In genomic region chr11:118705111-118705741, GRCh38 we compare ENCODE assay signal across 11 cellular contexts. TPM values are rescaled to one million over a fixed set of nuclear protein-coding genes. Genes with fewer than 3 reads are reported as not detected.
A peak's percentile ranks its signal among the peaks of the same experiment; 100 is the strongest.
DNase-seq lines count a peak whose midpoint lies in the region; ATAC-seq, FAIRE-seq and TF ChIP-seq lines count a peak whose summit lies in the region.
"Had no signal": no experiment of that assay in that cellular context is flagged by ENCODE, and none has a peak within 500 bp of the region (broad histone marks: within the 10 kb centered on the region; RNA-seq: fewer than 3 reads in every experiment).

No MANE protein-coding gene starts in this region.

- H3K36me3 Mint-ChIP-seq in astrocyte (ENCODE audit: low read depth, unreplicated experiment) (no peaks in the 10 kb centered on the region), nephron (ENCODE audit: low read depth) (no peaks in the 10 kb centered on the region)

- FAIRE-seq in astrocyte (lab: Jason Lieb, UNC) = no peak
- FAIRE-seq: keratinocyte had no signal

- no peak overlapping the region for H3K4me2 ChIP-seq in astrocyte (ENCODE audit: low read length)
- H3K4me2 ChIP-seq: PC-9 had no signal

- peaks cover 11% of the 10 kb centered on the region for H3K27me3 ChIP-seq in astrocyte (ENCODE audit: insufficient read depth, low read length)
- H3K27me3 ChIP-seq: brain microvascular endothelial cell had no signal

- TF ChIP-seq CTCF in GM12865 (IDR thresholded peaks at IDR 0.05; ENCODE audit: insufficient read depth, low read depth, low read length, missing control alignments) = no peak
- no peak for TF ChIP-seq CTCF in astrocyte (IDR thresholded peaks at IDR 0.05; ENCODE audit: insufficient read depth, low read depth, low read length)
- no peak for TF ChIP-seq CTCF in nephron (IDR thresholded peaks at IDR 0.05; ENCODE audit: unreplicated experiment in 3 of 3)

- no peak overlapping the region for H3K27ac ChIP-seq in astrocyte (ENCODE audit: low read depth, low read length)
- H3K27ac ChIP-seq: brain microvascular endothelial cell, PC-9 had no signal

- no peak overlapping the region for H3K4me3 ChIP-seq in GM12865 (ENCODE audit: low read depth, low read length)
- H3K4me3 ChIP-seq in astrocyte (ENCODE audit: insufficient read depth, low read depth, low read length) = no peak overlapping the region
- H3K4me3 ChIP-seq: PC-9 had no signal

- DNase-seq in GM12865 (ENCODE audit: low read depth) (peak; percentile 53), NOMO-1 treated with dmso at 0.1 percent for 144 hours (lab: John Stamatoyannopoulos, UW; ENCODE audit: unreplicated experiment) (peak; percentile 35), astrocyte (ENCODE audit: low read depth) (no peak), NCI-H2107 (lab: John Stamatoyannopoulos, UW) (no peak), HCEC 1CT (no peak)
- DNase-seq: brain microvascular endothelial cell, PC-9 had no signal

- H3K27me3 Mint-ChIP-seq in astrocyte (ENCODE audit: low read depth, unreplicated experiment) (peaks cover 16% of the 10 kb centered on the region), nephron (ENCODE audit: low read depth) (peaks cover 14% of the 10 kb centered on the region)

- ATAC-seq in SK-N-SH treated with all-trans-retinoic acid at 6 μM for 48 hours (no peak), HG03439 (IDR thresholded peaks at IDR 0.05; ENCODE audit: unreplicated experiment) (no peak)

- no peak overlapping the region for H3K27ac Mint-ChIP-seq in astrocyte (ENCODE audit: unreplicated experiment)
- peak overlapping the region in 2 of 3 experiments; percentile 75 to 78 for H3K27ac Mint-ChIP-seq in nephron

- H3K4me3 Mint-ChIP-seq in astrocyte (ENCODE audit: unreplicated experiment) (no peak overlapping the region), nephron (no peak overlapping the region)

- no peaks in the 10 kb centered on the region for H4K20me1 ChIP-seq in astrocyte (ENCODE audit: insufficient read depth, low read length)

- peaks cover 3% of the 10 kb centered on the region for H3K9me3 ChIP-seq in astrocyte (ENCODE audit: insufficient read depth, low read depth, low read length)

- H3K36me3 ChIP-seq in astrocyte (ENCODE audit: insufficient read depth, low read length) = no peaks in the 10 kb centered on the region
- H3K36me3 ChIP-seq: brain microvascular endothelial cell had no signal

- H2AFZ ChIP-seq in astrocyte (ENCODE audit: low read depth, low read length) = peak overlapping the region; percentile 8
- H2AFZ ChIP-seq: PC-9 had no signal

- no peaks in the 10 kb centered on the region for H3K79me2 ChIP-seq in astrocyte (ENCODE audit: insufficient read depth, low read length)

- H3K4me1 Mint-ChIP-seq in astrocyte (ENCODE audit: low read depth, unreplicated experiment) (no peaks in the 10 kb centered on the region), nephron (peaks cover 13% of the 10 kb centered on the region)

- peaks cover 3% of the 10 kb centered on the region for H3K4me1 ChIP-seq in astrocyte (ENCODE audit: insufficient read depth, low read length)

- H3K9me3 Mint-ChIP-seq in astrocyte (ENCODE audit: unreplicated experiment) (peaks cover 4% of the 10 kb centered on the region), nephron (peaks cover 3% of the 10 kb centered on the region)

- no peak overlapping the region for H3K9ac ChIP-seq in astrocyte (ENCODE audit: low read length)

TF ChIP-seq in SK-N-SH treated with all-trans-retinoic acid at 6 μM for 48 hours, 23 proteins besides CTCF, POLR2A, EP300 and RAD21:
- TF ChIP-seq GLIS3 (CRISPR knock-in tag; IDR thresholded peaks at IDR 0.05) (no peak), ZNF8 (CRISPR knock-in tag; IDR thresholded peaks at IDR 0.05) (no peak), BACH2 (CRISPR knock-in tag; IDR thresholded peaks at IDR 0.05; ENCODE audit: borderline replicate concordance) (no peak), PATZ1 (CRISPR knock-in tag; IDR thresholded peaks at IDR 0.05; ENCODE audit: borderline replicate concordance) (no peak), SNAI2 (CRISPR knock-in tag; IDR thresholded peaks at IDR 0.05) (no peak), TOX (CRISPR knock-in tag; IDR thresholded peaks at IDR 0.05; ENCODE audit: borderline replicate concordance) (no peak), POU6F1 (CRISPR knock-in tag; IDR thresholded peaks at IDR 0.05; ENCODE audit: borderline replicate concordance, low read depth) (no peak), ISL1 (CRISPR knock-in tag; IDR thresholded peaks at IDR 0.05) (no peak), ZC3H10 (CRISPR knock-in tag; IDR thresholded peaks at IDR 0.05) (no peak), RARB (CRISPR knock-in tag; IDR thresholded peaks at IDR 0.05) (no peak), CSRNP3 (CRISPR knock-in tag; IDR thresholded peaks at IDR 0.05) (no peak), TCF4 (CRISPR knock-in tag; IDR thresholded peaks at IDR 0.05; ENCODE audit: borderline replicate concordance) (no peak), ARNTL (CRISPR knock-in tag; IDR thresholded peaks at IDR 0.05; ENCODE audit: borderline replicate concordance, low read depth) (no peak), PPARA (CRISPR knock-in tag; IDR thresholded peaks at IDR 0.05; ENCODE audit: borderline replicate concordance) (no peak), ZFP30 (CRISPR knock-in tag; IDR thresholded peaks at IDR 0.05) (no peak), ESRRG (CRISPR knock-in tag; IDR thresholded peaks at IDR 0.05) (no peak), TSHZ2 (CRISPR knock-in tag; IDR thresholded peaks at IDR 0.05) (no peak), OSR1 (CRISPR knock-in tag; IDR thresholded peaks at IDR 0.05) (no peak), ZFP3 (CRISPR knock-in tag; IDR thresholded peaks at IDR 0.05) (no peak)

RNA-seq across cellular contexts. Expression of gene TREH, which starts 25.8 kb away (rescaled TPM):
- total RNA-seq in astrocyte = not detected in 2 replicates
- total RNA-seq: PC-9 had no signal

Comparison
In these comparisons a context has a peak if more than half of its experiments do, and no peak if none do; other contexts are left out.
1. DNase-seq: peak in GM12865 (single experiment) and NOMO-1 treated with dmso at 0.1 percent for 144 hours (single experiment); none in astrocyte (single experiment), NCI-H2107 (single experiment) and HCEC 1CT (single experiment).